Comparison of ENCODE assay signal across 27 cellular contexts in genomic region chr17:61825448-61826137, GRCh38.
"Had no signal": no experiment of that assay in that cellular context is flagged by ENCODE, and none has a peak within 500 bp of the region (broad histone marks: within the 10 kb centered on the region; RNA-seq: fewer than 3 reads in every experiment).

No MANE protein-coding gene starts in this region.

- H3K27me3 ChIP-seq: stomach, suprapubic skin, testis, thyroid gland, tibial artery, tibial nerve, transverse colon, upper lobe of left lung, upper lobe of right lung, uterus, vagina had no signal

- H3K27ac ChIP-seq: stomach, suprapubic skin, testis, thoracic aorta, thyroid gland, tibial artery, tibial nerve, transverse colon, upper lobe of left lung, upper lobe of right lung, uterus, vagina had no signal

- ATAC-seq: stimulated activated effector memory CD8-positive, alpha-beta T cell treated with anti-CD3 and anti-CD28 coated beads, Interleukin-12 subunit alpha, Interleukin-12 subunit beta, amount 100 ng/mL, for 72 hours; stimulated activated memory B cell treated with anti-CD40 and anti-IgM and Interleukin-4, amounts not matched to agents 10 μg/mL and 1 μg/mL and 100 μg/mL, for 72 hours; stimulated activated naive B cell treated with anti-CD40 and anti-IgM and Interleukin-4, amounts not matched to agents 10 μg/mL and 1 μg/mL and 100 μg/mL, for 72 hours; stimulated activated naive CD8-positive, alpha-beta T cell treated with anti-CD3 and anti-CD28 coated beads, Interleukin-15, amount 100 ng/mL, for 72 hours; stimulated activated naive CD8-positive, alpha-beta T cell treated with anti-CD3 and anti-CD28 coated beads, Interleukin-15, Interleukin-2, amounts not matched to agents 100 U/mL and 50 U/mL, for 24 hours; upper lobe of right lung had no signal

- H3K36me3 ChIP-seq: suprapubic skin, thoracic aorta, thyroid gland, tibial artery, tibial nerve, transverse colon, upper lobe of left lung, upper lobe of right lung, uterus, vagina had no signal

- H3K9me3 ChIP-seq: suprapubic skin, testis, thoracic aorta, thyroid gland, transverse colon, upper lobe of left lung, upper lobe of right lung, uterus, vagina had no signal

- H3K4me1 ChIP-seq: stomach, suprapubic skin, testis, thyroid gland, tibial artery, tibial nerve, transverse colon, upper lobe of left lung, upper lobe of right lung, uterus, vagina had no signal

- FAIRE-seq: urothelium cell line had no signal

- H3K4me3 ChIP-seq: stomach, suprapubic skin, testis, thoracic aorta, thyroid gland, tibial artery, tibial nerve, transverse colon, upper lobe of left lung, upper lobe of right lung, uterus, vagina had no signal

- DNase-seq: stimulated activated CD4-positive, alpha-beta T cell treated with anti-CD3 and anti-CD28 coated beads, Interleukin-2, amount 100 ng/mL, for 48 hours; stimulated activated CD4-positive, alpha-beta T cell treated with anti-CD3 and anti-CD28 coated beads, Interleukin-4, amount 100 ng/mL, for 1 hour; stimulated activated CD4-positive, alpha-beta T cell treated with anti-CD3 and anti-CD28 coated beads, Interleukin-4, amount 100 ng/mL, for 24 hours; stimulated activated CD4-positive, alpha-beta T cell treated with anti-CD3 and anti-CD28 coated beads, Interleukin-4, amount 100 ng/mL, for 4 hours; stimulated activated CD8-positive, alpha-beta memory T cell treated with anti-CD3 and anti-CD28 coated beads, Interleukin-4, amount 100 ng/mL, for 48 hours; stimulated activated naive B cell treated with anti-CD40 and anti-IgM and Interleukin-4, amounts not matched to agents 10 μg/mL and 1 μg/mL and 100 μg/mL, for 72 hours; stimulated activated naive CD4-positive, alpha-beta T cell; stimulated activated naive CD4-positive, alpha-beta T cell treated with Interleukin-2 at 50 U/mL for 16 hours; stimulated activated naive CD8-positive, alpha-beta T cell treated with anti-CD3 and anti-CD28 coated beads, Interleukin-15, amount 100 ng/mL, for 72 hours; stimulated activated naive CD8-positive, alpha-beta T cell treated with anti-CD3 and anti-CD28 coated beads, Interleukin-15, Interleukin-2, amounts not matched to agents 100 U/mL and 50 U/mL, for 24 hours; stomach; substantia nigra; testis; thyroid gland; tibial artery; transverse colon; trophoblast cell; upper lobe of left lung; upper lobe of right lung; uterus had no signal
